ENCODE assay signal across 12 cellular contexts in the genomic region with DNA sequence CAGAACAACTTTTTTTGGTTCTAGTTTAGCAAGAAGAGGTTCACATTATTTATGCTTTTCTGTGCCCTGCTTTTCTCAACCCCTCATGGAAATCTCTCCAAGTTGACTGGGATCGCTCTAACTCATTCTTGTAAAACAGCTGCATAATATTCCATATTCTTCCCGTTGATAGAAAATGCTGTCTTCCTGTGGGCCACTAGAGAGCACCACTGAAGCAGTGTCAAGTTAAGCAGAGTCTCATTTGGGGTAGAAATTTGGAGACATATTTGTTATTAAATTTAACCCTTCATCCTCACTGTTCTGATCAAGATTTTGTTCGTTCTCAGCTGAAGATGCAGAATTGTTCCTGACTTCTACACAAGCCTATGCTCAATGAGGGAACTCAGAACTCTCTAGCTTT.
DNase-seq lines count a peak whose midpoint lies in the region; ATAC-seq and TF ChIP-seq lines count a peak whose summit lies in the region.
"Had no signal": no experiment of that assay in that cellular context is flagged by ENCODE, and none has a peak within 500 bp of the region (broad histone marks: within the 10 kb centered on the region; RNA-seq: fewer than 3 reads in every experiment).

No MANE protein-coding gene starts in this region.

- no peak overlapping the region for H3K9ac ChIP-seq in smooth muscle cell (ENCODE audit: low read depth)
- H3K9ac ChIP-seq: parathyroid adenoma had no signal

- no peaks in the 10 kb centered on the region for H3F3A ChIP-seq in smooth muscle cell (ENCODE audit: low read depth)

- H3K36me3 ChIP-seq in smooth muscle cell (ENCODE audit: low read depth), result no peaks in the 10 kb centered on the region
- H3K36me3 ChIP-seq: thyroid gland had no signal

- no peak overlapping the region for H3K4me3 Mint-ChIP-seq in activated CD4-positive, alpha-beta T cell treated with anti-CD3 and anti-CD28 coated beads for 36 hours
- H3K4me3 Mint-ChIP-seq: activated naive CD4-positive, alpha-beta T cell treated with anti-CD3 and anti-CD28 coated beads for 36 hours had no signal

- TF ChIP-seq CTCF in smooth muscle cell (IDR thresholded peaks at IDR 0.05; ENCODE audit: borderline replicate concordance, insufficient read depth, poor library complexity, severe bottlenecking), result peak; percentile 14

- no peak overlapping the region for H3K4me2 ChIP-seq in smooth muscle cell

- no peaks in the 10 kb centered on the region for H3K79me2 ChIP-seq in smooth muscle cell (ENCODE audit: low read depth)
- H3K79me2 ChIP-seq: parathyroid adenoma had no signal

- no peak overlapping the region for H3K4me3 ChIP-seq in smooth muscle cell
- H3K4me3 ChIP-seq: thyroid gland had no signal

- H3K9me3 Mint-ChIP-seq in activated CD4-positive, alpha-beta T cell treated with anti-CD3 and anti-CD28 coated beads for 36 hours (ENCODE audit: low read depth), result no peaks in the 10 kb centered on the region
- H3K9me3 Mint-ChIP-seq: activated naive CD4-positive, alpha-beta T cell treated with anti-CD3 and anti-CD28 coated beads for 36 hours had no signal

- no peaks in the 10 kb centered on the region for H3K9me3 ChIP-seq in smooth muscle cell (replicated peaks; ENCODE audit: low read depth)
- H3K9me3 ChIP-seq: thyroid gland had no signal

- CTCF ChIA-PET in activated CD4-positive, alpha-beta T cell treated with anti-CD3 and anti-CD28 coated beads for 36 hours (lab: Charles Lee), result interaction anchor here (1.1 to 2.4 kb wide), 6 partner anchors 11 to 138 kb away, joined by 3 to 9 read pairs (median 4); no protein-coding TSS in a partner anchor

- peak; percentile 49 for ATAC-seq in activated CD4-positive, alpha-beta T cell treated with anti-CD3 and anti-CD28 coated beads for 36 hours
- ATAC-seq in HG03108 (IDR thresholded peaks at IDR 0.05; ENCODE audit: unreplicated experiment), result no peak
- no peak for ATAC-seq in HG02759 (IDR thresholded peaks at IDR 0.05; ENCODE audit: unreplicated experiment)

- H3K27ac ChIP-seq in smooth muscle cell (ENCODE audit: low read depth), result no peak overlapping the region
- H3K27ac ChIP-seq: parathyroid adenoma, thyroid gland had no signal

- DNase-seq in activated CD4-positive, alpha-beta T cell treated with anti-CD3 and anti-CD28 coated beads for 36 hours, result no peak
- no peak for DNase-seq in activated CD4-positive, alpha-beta T cell treated with anti-CD3 and anti-CD28 coated beads, Interleukin-2, amount 50 U/mL, for 1 hour
- DNase-seq in NCI-H460 (ENCODE audit: extremely low read depth, low read depth) (peak; percentile 12), dermis blood vessel endothelial cell (peak; percentile 11), smooth muscle cell (lab: John Stamatoyannopoulos, UW; ENCODE audit: unreplicated experiment) (no peak), SKM-1 (lab: John Stamatoyannopoulos, UW; ENCODE audit: unreplicated experiment) (no peak)
- DNase-seq: activated naive CD4-positive, alpha-beta T cell treated with anti-CD3 and anti-CD28 coated beads for 36 hours; kidney glomerular epithelial cell; thyroid gland had no signal

- H4K20me1 ChIP-seq in smooth muscle cell (ENCODE audit: low read depth), result no peaks in the 10 kb centered on the region

- H3K27me3 Mint-ChIP-seq in activated CD4-positive, alpha-beta T cell treated with anti-CD3 and anti-CD28 coated beads for 36 hours, result peaks cover 2% of the 10 kb centered on the region

- intact Hi-C loops in activated CD4-positive, alpha-beta T cell treated with anti-CD3 and anti-CD28 coated beads for 36 hours (cut with DNase I, micrococcal nuclease), result loop anchor here in 1 of 2 experiments (1.0 kb wide), 1 partner anchor 141 kb away; no protein-coding TSS in a partner anchor

- H3K4me1 ChIP-seq in smooth muscle cell (ENCODE audit: low read depth), result no peaks in the 10 kb centered on the region
- H3K4me1 ChIP-seq: parathyroid adenoma, thyroid gland had no signal

- H3K4me1 Mint-ChIP-seq in activated CD4-positive, alpha-beta T cell treated with anti-CD3 and anti-CD28 coated beads for 36 hours, result no peaks in the 10 kb centered on the region

- no peak overlapping the region for H2AFZ ChIP-seq in smooth muscle cell (ENCODE audit: low read depth)
- H2AFZ ChIP-seq: parathyroid adenoma had no signal

- WGBS in smooth muscle cell (ENCODE audit: low lambda C conversion rate), result 92% methylated on average over 3 of the region's 3 CpGs

- H3K27me3 ChIP-seq in smooth muscle cell (ENCODE audit: low read depth), result no peaks in the 10 kb centered on the region
- H3K27me3 ChIP-seq: thyroid gland had no signal

- POLR2A ChIA-PET in activated CD4-positive, alpha-beta T cell treated with anti-CD3 and anti-CD28 coated beads for 36 hours (lab: Charles Lee), result no interaction called here

- H3K27ac Mint-ChIP-seq in activated CD4-positive, alpha-beta T cell treated with anti-CD3 and anti-CD28 coated beads for 36 hours, result no peak overlapping the region
- H3K27ac Mint-ChIP-seq: activated naive CD4-positive, alpha-beta T cell treated with anti-CD3 and anti-CD28 coated beads for 36 hours had no signal

- no peaks in the 10 kb centered on the region for H3K36me3 Mint-ChIP-seq in activated CD4-positive, alpha-beta T cell treated with anti-CD3 and anti-CD28 coated beads for 36 hours (ENCODE audit: low read depth)

Comparison
In these comparisons a context has a peak if more than half of its experiments do, and no peak if none do; other contexts are left out.
1. DNase-seq: peak in NCI-H460 (single experiment) and dermis blood vessel endothelial cell (single experiment); none in activated CD4-positive, alpha-beta T cell treated with anti-CD3 and anti-CD28 coated beads for 36 hours (single experiment), activated CD4-positive, alpha-beta T cell treated with anti-CD3 and anti-CD28 coated beads, Interleukin-2, amount 50 U/mL, for 1 hour (single experiment), smooth muscle cell (single experiment) and SKM-1 (single experiment).